12 cellular contexts compared by ENCODE assay signal in genomic region chr14:68927956-68928675, GRCh38. TPM values are rescaled to one million over a fixed set of nuclear protein-coding genes. Genes with fewer than 3 reads are reported as not detected.
A peak's percentile ranks its signal among the peaks of the same experiment; 100 is the strongest.
DNase-seq lines count a peak whose midpoint lies in the region; ATAC-seq and TF ChIP-seq lines count a peak whose summit lies in the region.
"Had no signal": no experiment of that assay in that cellular context is flagged by ENCODE, and none has a peak within 500 bp of the region (broad histone marks: within the 10 kb centered on the region; RNA-seq: fewer than 3 reads in every experiment).

No MANE protein-coding gene starts in this region.

- H3K9me3 ChIP-seq in right lobe of liver (no peaks in the 10 kb centered on the region), stomach (peaks cover 0 to 7% (median 3%) of the 10 kb centered on the region in 4 donors)

- peaks cover 34% of the 10 kb centered on the region for H3K36me3 Mint-ChIP-seq in activated CD4-positive, alpha-beta T cell treated with anti-CD3 and anti-CD28 coated beads, Interleukin-2, amount 10 ng/mL, durations not matched to agents 7 days and 5 days (ENCODE audit: low read depth)
- H3K36me3 Mint-ChIP-seq in activated T-helper 17 cell treated with anti-CD3 and anti-CD28 coated beads, Interleukin-2, amount 50 U/mL, for 72 hours (ENCODE audit: low read depth) = peaks cover 8% of the 10 kb centered on the region

- POLR2A ChIA-PET in activated CD4-positive, alpha-beta T cell treated with anti-CD3 and anti-CD28 coated beads, Interleukin-2, amount 10 ng/mL, durations not matched to agents 7 days and 5 days (lab: Charles Lee) = no interaction called here

- peaks cover 46% of the 10 kb centered on the region for H3K4me1 Mint-ChIP-seq in activated CD4-positive, alpha-beta T cell treated with anti-CD3 and anti-CD28 coated beads, Interleukin-2, amount 10 ng/mL, durations not matched to agents 7 days and 5 days
- peaks cover 10% of the 10 kb centered on the region for H3K4me1 Mint-ChIP-seq in activated T-helper 17 cell treated with anti-CD3 and anti-CD28 coated beads, Interleukin-2, amount 50 U/mL, for 72 hours

- WGBS in right lobe of liver (ENCODE audit: insufficient coverage, low coverage, low lambda C conversion rate, missing lambda C conversion rate) = 25% methylated on average over 8 of the region's 9 CpGs
- whole genome bisulfite sequencing in stomach, 5 donors = 17 to 35% (median 30%) methylated on average over 9 of the region's 9 CpGs

- no peaks in the 10 kb centered on the region for H3K27me3 Mint-ChIP-seq in activated CD4-positive, alpha-beta T cell treated with anti-CD3 and anti-CD28 coated beads, Interleukin-2, amount 10 ng/mL, durations not matched to agents 7 days and 5 days
- no peaks in the 10 kb centered on the region for H3K27me3 Mint-ChIP-seq in activated T-helper 17 cell treated with anti-CD3 and anti-CD28 coated beads, Interleukin-2, amount 50 U/mL, for 72 hours

- H3K9me3 Mint-ChIP-seq in activated CD4-positive, alpha-beta T cell treated with anti-CD3 and anti-CD28 coated beads, Interleukin-2, amount 10 ng/mL, durations not matched to agents 7 days and 5 days = peaks cover 16% of the 10 kb centered on the region
- H3K9me3 Mint-ChIP-seq in activated T-helper 17 cell treated with anti-CD3 and anti-CD28 coated beads, Interleukin-2, amount 50 U/mL, for 72 hours = no peaks in the 10 kb centered on the region

- TF ChIP-seq CTCF in right lobe of liver (IDR thresholded peaks at IDR 0.05) (no peak), stomach (IDR thresholded peaks at IDR 0.05) (no peak)

- TF ChIP-seq EP300 in stomach (IDR thresholded peaks at IDR 0.05) = no peak

- ATAC-seq in activated T-helper 17 cell treated with anti-CD3 and anti-CD28 coated beads, Interleukin-2, amount 50 U/mL, for 72 hours (replicated peaks) = no peak
- ATAC-seq in right lobe of liver = peak in 2 of 4 donors; percentile 20 to 27

- H3K4me3 ChIP-seq in right lobe of liver (no peak overlapping the region), stomach (no peak overlapping the region)
- H3K4me3 ChIP-seq: tibial nerve had no signal

- CTCF ChIA-PET in activated CD4-positive, alpha-beta T cell treated with anti-CD3 and anti-CD28 coated beads, Interleukin-2, amount 10 ng/mL, durations not matched to agents 7 days and 5 days (lab: Charles Lee) = interaction anchor here (1.0 kb wide), 1 partner anchor 34 kb away, joined by 3 read pairs; no protein-coding TSS in a partner anchor

- H3K4me3 Mint-ChIP-seq in activated CD4-positive, alpha-beta T cell treated with anti-CD3 and anti-CD28 coated beads, Interleukin-2, amount 10 ng/mL, durations not matched to agents 7 days and 5 days = peak overlapping the region; percentile 17
- no peak overlapping the region for H3K4me3 Mint-ChIP-seq in activated T-helper 17 cell treated with anti-CD3 and anti-CD28 coated beads, Interleukin-2, amount 50 U/mL, for 72 hours

- peaks cover 0 to 12% (median 4%) of the 10 kb centered on the region in 4 donors for H3K36me3 ChIP-seq in right lobe of liver
- H3K36me3 ChIP-seq in stomach = peaks cover 16 to 23% (median 18%) of the 10 kb centered on the region in 4 donors

- intact Hi-C loops in right lobe of liver (cut with DNase I) = loop anchor here in 1 of 2 donors (10.0 kb wide), 1 partner anchor 67 kb away; no protein-coding TSS in a partner anchor
- intact Hi-C loops in stomach (cut with DNase I; ENCODE audit: low total_unique reads) = no loop called here

- DNase-seq in activated CD4-positive, alpha-beta T cell treated with anti-CD3 and anti-CD28 coated beads, Interleukin-2, amount 10 ng/mL, durations not matched to agents 7 days and 5 days = peak; percentile 34
- no peak for DNase-seq in activated CD4-positive, alpha-beta T cell treated with anti-CD3 and anti-CD28 coated beads for 1 hour
- DNase-seq in right lobe of liver = peak in 1 of 3 donors; percentile 44
- DNase-seq in stomach = no peak
- no peak for DNase-seq in hepatic stellate cell (ENCODE audit: low spot score)
- DNase-seq in substantia nigra (lab: John Stamatoyannopoulos, UW) = no peak
- no peak for DNase-seq in putamen (ENCODE audit: low spot score)
- DNase-seq: amygdala; NCI-H2171 treated with DMSO at 0.1 percent for 48 hours; stimulated activated CD4-positive, alpha-beta T cell treated with anti-CD3 and anti-CD28 coated beads, Interleukin-4, amount 100 ng/mL, for 4 hours had no signal

- H3K27me3 ChIP-seq in right lobe of liver (no peaks in the 10 kb centered on the region), stomach (no peaks in the 10 kb centered on the region)
- H3K27me3 ChIP-seq: tibial nerve had no signal

- peak overlapping the region; percentile 88 for H3K27ac Mint-ChIP-seq in activated CD4-positive, alpha-beta T cell treated with anti-CD3 and anti-CD28 coated beads, Interleukin-2, amount 10 ng/mL, durations not matched to agents 7 days and 5 days
- peak overlapping the region; percentile 56 for H3K27ac Mint-ChIP-seq in activated T-helper 17 cell treated with anti-CD3 and anti-CD28 coated beads, Interleukin-2, amount 50 U/mL, for 72 hours

- H3K27ac ChIP-seq in right lobe of liver (peak overlapping the region in 2 of 3 donors; percentile 61 to 76), stomach (peak overlapping the region in 4 of 5 donors; percentile 65 to 91 (median 82)), substantia nigra (ENCODE audit: low read depth, low read length, poor library complexity, severe bottlenecking) (no peak overlapping the region)

- TF ChIP-seq POLR2A in right lobe of liver (IDR thresholded peaks at IDR 0.05) (no peak), stomach (IDR thresholded peaks at IDR 0.05) (no peak)

- H3K4me1 ChIP-seq in right lobe of liver (peaks cover 0 to 28% (median 0%) of the 10 kb centered on the region in 4 donors), stomach (peaks cover 37 to 86% (median 63%) of the 10 kb centered on the region in 4 donors)

RNA-seq across cellular contexts. Expression of gene ACTN1, which starts 51.0 kb away (rescaled TPM):
- 10 to 100 TPM; 31.9 to 35.1 TPM for total RNA-seq in activated CD4-positive, alpha-beta T cell treated with anti-CD3 and anti-CD28 coated beads, Interleukin-2, amount 10 ng/mL, durations not matched to agents 7 days and 5 days
- total RNA-seq in activated T-helper 17 cell treated with anti-CD3 and anti-CD28 coated beads, Interleukin-2, amount 50 U/mL, for 72 hours = 10 to 100 TPM; 38.3 to 54.1 TPM
- 100 to 1,000 TPM in 3 of 6 experiments, 10 to 100 TPM in 3; 53.1 to 145 (median 100) TPM for total RNA-seq in right lobe of liver
- total RNA-seq in stomach = 100 to 1,000 TPM; 191 to 504 (median 237) TPM
- polyA plus RNA-seq in stomach = 10 to 100 TPM; 25.7 to 87.7 (median 43.6) TPM
